ENCODE assay signal across 8 cellular contexts in the genomic region with DNA sequence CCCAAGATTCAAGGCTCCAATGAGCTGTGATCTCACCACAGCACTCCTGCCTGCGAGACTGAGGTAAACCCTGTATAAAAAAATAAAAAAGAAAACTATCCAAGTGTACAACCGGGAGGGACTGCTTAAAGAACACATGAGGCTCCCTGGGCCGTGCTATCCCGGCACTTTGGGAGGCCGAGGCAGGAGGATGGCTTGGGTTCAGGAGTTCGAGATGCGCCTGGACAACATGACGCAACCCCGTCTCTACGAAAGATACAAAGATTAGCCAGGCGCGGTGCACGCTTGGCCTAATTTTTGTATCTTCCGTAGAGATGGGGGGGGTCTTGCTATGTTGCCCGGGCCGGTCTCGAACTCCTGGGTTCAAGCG.
DNase-seq lines count a peak whose midpoint lies in the region; FAIRE-seq and TF ChIP-seq lines count a peak whose summit lies in the region.
"Not testable (repeated sequence)": the region's sequence is repeated elsewhere in the genome, so short reads cannot be mapped to it uniquely, and the experiment has no call there.

No MANE protein-coding gene starts in this region.

- not testable (repeated sequence) for H4K91ac ChIP-seq in neuronal stem cell (ENCODE audit: low read depth, low read length, poor library complexity)

- H3K4me3 Mint-ChIP-seq in HFFc6: peak overlapping the region; percentile 91; the same call in 1 of the 2 replicates
- H3K4me3 Mint-ChIP-seq in activated naive CD8-positive, alpha-beta T cell: peak overlapping the region; percentile 89

- H3K4me1 Mint-ChIP-seq in HFFc6 (ENCODE audit: low read depth); activated naive CD8-positive, alpha-beta T cell (ENCODE audit: low read depth): not testable (repeated sequence)

- H2BK15ac ChIP-seq in neuronal stem cell (ENCODE audit: low read length): not testable (repeated sequence)

- H2BK12ac ChIP-seq in neuronal stem cell (ENCODE audit: low read length): not testable (repeated sequence)

- H3K4me1 ChIP-seq in endocrine pancreas (ENCODE audit: control insufficient read depth, insufficient read depth, low read length); kidney (ENCODE audit: control insufficient read depth in 1 of 2, insufficient read depth in 1 of 2, low read depth in 1 of 2, low read length in 2 of 2); neuronal stem cell (ENCODE audit: control insufficient read depth in 2 of 2, insufficient read depth in 1 of 2, low read depth in 1 of 2, low read length in 2 of 2): not testable (repeated sequence)

- not testable (repeated sequence) for H3K18ac ChIP-seq in neuronal stem cell (ENCODE audit: low read length)

- TF ChIP-seq CTCF in C4-2B (conservative IDR thresholded peaks at IDR 0.05); HFFc6 (IDR thresholded peaks at IDR 0.05); kidney (IDR thresholded peaks at IDR 0.05; ENCODE audit: borderline replicate concordance, extremely low read depth, insufficient read depth): not testable (repeated sequence)

- H3K4ac ChIP-seq in neuronal stem cell (ENCODE audit: low read length): not testable (repeated sequence)

- not testable (repeated sequence) for H3K9ac ChIP-seq in endocrine pancreas (ENCODE audit: control insufficient read depth, insufficient read depth, low read length)
- peak overlapping the region; percentile 10 to 61 for H3K9ac ChIP-seq in kidney (ENCODE audit: low read length in 2 of 2)
- H3K9ac ChIP-seq in neuronal stem cell (ENCODE audit: low read depth, low read length, poor library complexity): peak overlapping the region; percentile 70

- H3K4me2 ChIP-seq in neuronal stem cell (ENCODE audit: insufficient read depth, low read length, poor library complexity, severe bottlenecking): peak overlapping the region; percentile 25

- H3K27me3 Mint-ChIP-seq in HFFc6 (ENCODE audit: insufficient read depth); activated naive CD8-positive, alpha-beta T cell: not testable (repeated sequence)

- H3K79me1 ChIP-seq in neuronal stem cell (ENCODE audit: low read depth, low read length): not testable (repeated sequence)

- no CpG with 5 or more reads among the region's 18 CpGs for WGBS in neuronal stem cell (ENCODE audit: extremely low coverage in 2 of 2, insufficient read length in 2 of 2, insufficient replicate concordance in 1 of 2), 2 donors

- not testable (repeated sequence) for H2AK5ac ChIP-seq in neuronal stem cell (ENCODE audit: low read depth, low read length)

- not testable (repeated sequence) for FAIRE-seq in kidney (lab: Jason Lieb, UNC)

- DNase-seq in HFFc6; kidney; neuronal stem cell (ENCODE audit: low spot score): not testable (repeated sequence)
- DNase-seq in RPMI8226: peak; percentile 11

- intact Hi-C loops in kidney (cut with DNase I): not testable (repeated sequence)

- not testable (repeated sequence) for H3K27me3 ChIP-seq in endocrine pancreas (ENCODE audit: control insufficient read depth, insufficient read depth, low read length); neuronal stem cell (ENCODE audit: control insufficient read depth in 3 of 3, insufficient read depth in 3 of 3, low read depth in 1 of 3, low read length in 3 of 3)

- peak overlapping the region; percentile 47 for H3K4me3 ChIP-seq in endocrine pancreas (ENCODE audit: control insufficient read depth, insufficient read depth, low read length)
- peak overlapping the region; percentile 63 to 83 for H3K4me3 ChIP-seq in kidney (ENCODE audit: low read length in 2 of 2)
- H3K4me3 ChIP-seq in neuronal stem cell (ENCODE audit: low read length in 2 of 2): peak overlapping the region; percentile 77 to 100

- H3K36me3 Mint-ChIP-seq in HFFc6 (ENCODE audit: low read depth); activated naive CD8-positive, alpha-beta T cell: not testable (repeated sequence)

- H3K14ac ChIP-seq in neuronal stem cell (ENCODE audit: low read length): not testable (repeated sequence)

- H3K36me3 ChIP-seq in endocrine pancreas (ENCODE audit: control insufficient read depth, insufficient read depth, low read length); kidney (ENCODE audit: control insufficient read depth in 1 of 2, insufficient read depth in 2 of 2, low read length in 2 of 2); neuronal stem cell (replicated peaks in 1 of 2; ENCODE audit: control insufficient read depth in 2 of 2, insufficient read depth in 2 of 2, low read length in 2 of 2): not testable (repeated sequence)

- not testable (repeated sequence) for H2BK5ac ChIP-seq in neuronal stem cell (ENCODE audit: low read length)

- H3K9me3 Mint-ChIP-seq in HFFc6; activated naive CD8-positive, alpha-beta T cell (ENCODE audit: low read depth): not testable (repeated sequence)

- not testable (repeated sequence) for H4K8ac ChIP-seq in neuronal stem cell (ENCODE audit: low read depth, low read length)

- not testable (repeated sequence) for H3K23ac ChIP-seq in neuronal stem cell (ENCODE audit: low read depth, low read length, poor library complexity)

- H2BK120ac ChIP-seq in neuronal stem cell (ENCODE audit: low read depth, low read length): not testable (repeated sequence)

- H3K27ac Mint-ChIP-seq in HFFc6: peak overlapping the region; percentile 91
- peak overlapping the region; percentile 81 for H3K27ac Mint-ChIP-seq in activated naive CD8-positive, alpha-beta T cell

- H3K9me3 ChIP-seq in endocrine pancreas (ENCODE audit: control insufficient read depth, low read length); kidney (ENCODE audit: control insufficient read depth in 1 of 2, low read length in 2 of 2); neuronal stem cell (replicated peaks in 1 of 2; ENCODE audit: control insufficient read depth in 2 of 2, insufficient read depth in 1 of 2, low read depth in 1 of 2, low read length in 2 of 2): not testable (repeated sequence)

- peak overlapping the region; percentile 48 for H3K27ac ChIP-seq in C4-2B
- H3K27ac ChIP-seq in kidney (ENCODE audit: low read depth in 2 of 2, low read length in 2 of 2): peak overlapping the region; percentile 85 to 86
- not testable (repeated sequence) for H3K27ac ChIP-seq in neuronal stem cell (replicated peaks; ENCODE audit: low read length)
- peak overlapping the region; percentile 82 for H3K27ac ChIP-seq in temporal lobe (ENCODE audit: low read depth, low read length)

- H2AFZ ChIP-seq in neuronal stem cell (ENCODE audit: low read length): peak overlapping the region; percentile 99
